In genomic region chr10:103739039-103739764, GRCh38 we compare ENCODE assay signal across 9 cellular contexts.
DNase-seq lines count a peak whose midpoint lies in the region; ATAC-seq, FAIRE-seq and TF ChIP-seq lines count a peak whose summit lies in the region.
"Had no signal": no experiment of that assay in that cellular context is flagged by ENCODE, and none has a peak within 500 bp of the region (broad histone marks: within the 10 kb centered on the region; RNA-seq: fewer than 3 reads in every experiment).

No MANE protein-coding gene starts in this region.

- no peak overlapping the region for H3K27ac ChIP-seq in naive thymus-derived CD4-positive, alpha-beta T cell (ENCODE audit: low read depth, low read length)

- no peak for FAIRE-seq in bronchial epithelial cell (lab: Jason Lieb, UNC)

- no peak overlapping the region for H3K4me3 ChIP-seq in bronchial epithelial cell (ENCODE audit: low read depth, low read length)
- H3K4me3 ChIP-seq in naive thymus-derived CD4-positive, alpha-beta T cell (ENCODE audit: low read length): no peak overlapping the region

- no peaks in the 10 kb centered on the region for H3K36me3 Mint-ChIP-seq in naive thymus-derived CD4-positive, alpha-beta T cell
- H3K36me3 Mint-ChIP-seq in progenitor cell of endocrine pancreas (ENCODE audit: insufficient read depth): peaks cover 4% of the 10 kb centered on the region
- H3K36me3 Mint-ChIP-seq in activated T-cell treated with anti-CD3 and anti-CD28 coated beads, Interleukin-2, amount 50 U/mL, for 24 hours (ENCODE audit: low read depth): no peaks in the 10 kb centered on the region

- no peak overlapping the region for H3K4me3 Mint-ChIP-seq in naive thymus-derived CD4-positive, alpha-beta T cell
- H3K4me3 Mint-ChIP-seq in progenitor cell of endocrine pancreas (ENCODE audit: low read depth): no peak overlapping the region
- no peak overlapping the region for H3K4me3 Mint-ChIP-seq in activated T-cell treated with anti-CD3 and anti-CD28 coated beads, Interleukin-2, amount 50 U/mL, for 24 hours

- intact Hi-C loops in left colon (cut with DNase I, micrococcal nuclease): no loop called here
- intact Hi-C loops in naive thymus-derived CD4-positive, alpha-beta T cell (cut with micrococcal nuclease): no loop called here

- ATAC-seq in left colon: peak; percentile 11
- no peak for ATAC-seq in naive thymus-derived CD4-positive, alpha-beta T cell

- POLR2A ChIA-PET in naive thymus-derived CD4-positive, alpha-beta T cell (lab: Charles Lee): no interaction called here

- H3K27ac Mint-ChIP-seq in naive thymus-derived CD4-positive, alpha-beta T cell: no peak overlapping the region
- H3K27ac Mint-ChIP-seq in progenitor cell of endocrine pancreas: no peak overlapping the region
- no peak overlapping the region for H3K27ac Mint-ChIP-seq in activated T-cell treated with anti-CD3 and anti-CD28 coated beads, Interleukin-2, amount 50 U/mL, for 24 hours

- TF ChIP-seq CTCF in bronchial epithelial cell (IDR thresholded peaks at IDR 0.05; ENCODE audit: insufficient read depth, low read length, severe bottlenecking) (no peak), progenitor cell of endocrine pancreas (IDR thresholded peaks at IDR 0.05; ENCODE audit: unreplicated experiment) (no peak)

- H3K36me3 ChIP-seq in bronchial epithelial cell (ENCODE audit: control insufficient read depth, insufficient read depth, low read length): peaks cover 7% of the 10 kb centered on the region
- H3K36me3 ChIP-seq in naive thymus-derived CD4-positive, alpha-beta T cell (ENCODE audit: control insufficient read depth in 2 of 3, insufficient read depth in 3 of 3, low read length in 3 of 3): no peaks in the 10 kb centered on the region

- peaks cover 0 to 4% (median 0%) of the 10 kb centered on the region in 7 donors for H3K4me1 Mint-ChIP-seq in naive thymus-derived CD4-positive, alpha-beta T cell
- no peaks in the 10 kb centered on the region for H3K4me1 Mint-ChIP-seq in progenitor cell of endocrine pancreas (ENCODE audit: low read depth)
- peaks cover 2% of the 10 kb centered on the region for H3K4me1 Mint-ChIP-seq in activated T-cell treated with anti-CD3 and anti-CD28 coated beads, Interleukin-2, amount 50 U/mL, for 24 hours (ENCODE audit: low read depth)

- peaks cover 0 to 2% (median 0%) of the 10 kb centered on the region in 5 donors for H3K27me3 Mint-ChIP-seq in naive thymus-derived CD4-positive, alpha-beta T cell
- H3K27me3 Mint-ChIP-seq in progenitor cell of endocrine pancreas: no peaks in the 10 kb centered on the region
- H3K27me3 Mint-ChIP-seq in activated T-cell treated with anti-CD3 and anti-CD28 coated beads, Interleukin-2, amount 50 U/mL, for 24 hours: no peaks in the 10 kb centered on the region

- peak; percentile 98 for DNase-seq in HT1080 (ENCODE audit: low read depth)
- peak; percentile 64 for DNase-seq in bronchial epithelial cell (ENCODE audit: low read depth)
- no peak for DNase-seq in left colon
- DNase-seq in stromal cell of bone marrow (ENCODE audit: low read depth): peak; percentile 93
- DNase-seq in naive thymus-derived CD4-positive, alpha-beta T cell: no peak
- DNase-seq in progenitor cell of endocrine pancreas (ENCODE audit: low spot score, unreplicated experiment): no peak
- no peak for DNase-seq in activated T-cell treated with anti-CD3 and anti-CD28 coated beads, Interleukin-2, amount 50 U/mL, for 24 hours
- no peak for DNase-seq in activated CD8-positive, alpha-beta memory T cell treated with anti-CD3 and anti-CD28 coated beads, Interleukin-2, amount 50 U/mL, for 48 hours
- DNase-seq: NCI-H510A treated with DMSO at 0.1 percent for 48 hours had no signal

- H3K9me3 Mint-ChIP-seq in naive thymus-derived CD4-positive, alpha-beta T cell: no peaks in the 10 kb centered on the region
- H3K9me3 Mint-ChIP-seq in progenitor cell of endocrine pancreas (ENCODE audit: low read depth): no peaks in the 10 kb centered on the region
- H3K9me3 Mint-ChIP-seq in activated T-cell treated with anti-CD3 and anti-CD28 coated beads, Interleukin-2, amount 50 U/mL, for 24 hours: no peaks in the 10 kb centered on the region

- H3K9me3 ChIP-seq in naive thymus-derived CD4-positive, alpha-beta T cell (ENCODE audit: control insufficient read depth in 2 of 3, low read length in 3 of 3): no peaks in the 10 kb centered on the region

- H3K27me3 ChIP-seq in bronchial epithelial cell (ENCODE audit: control insufficient read depth, insufficient read depth, low read length): no peaks in the 10 kb centered on the region
- H3K27me3 ChIP-seq in naive thymus-derived CD4-positive, alpha-beta T cell (ENCODE audit: control insufficient read depth in 2 of 2, insufficient read depth in 2 of 2, low read length in 2 of 2): no peaks in the 10 kb centered on the region

- H3K4me1 ChIP-seq in naive thymus-derived CD4-positive, alpha-beta T cell (ENCODE audit: control insufficient read depth in 2 of 2, insufficient read depth in 2 of 2, low read length in 2 of 2): no peaks in the 10 kb centered on the region

- CTCF ChIA-PET in naive thymus-derived CD4-positive, alpha-beta T cell (lab: Charles Lee): no interaction called here

Comparison
In these comparisons a context has a peak if more than half of its experiments do, and no peak if none do; other contexts are left out.
1. DNase-seq: peak in HT1080 (single experiment), bronchial epithelial cell (single experiment) and stromal cell of bone marrow (single experiment); none in left colon (0 of 2), naive thymus-derived CD4-positive, alpha-beta T cell (0 of 9), progenitor cell of endocrine pancreas (single experiment), activated T-cell treated with anti-CD3 and anti-CD28 coated beads, Interleukin-2, amount 50 U/mL, for 24 hours (single experiment) and activated CD8-positive, alpha-beta memory T cell treated with anti-CD3 and anti-CD28 coated beads, Interleukin-2, amount 50 U/mL, for 48 hours (single experiment).